Comparison of ENCODE assay signal across 21 cellular contexts in the genomic region with DNA sequence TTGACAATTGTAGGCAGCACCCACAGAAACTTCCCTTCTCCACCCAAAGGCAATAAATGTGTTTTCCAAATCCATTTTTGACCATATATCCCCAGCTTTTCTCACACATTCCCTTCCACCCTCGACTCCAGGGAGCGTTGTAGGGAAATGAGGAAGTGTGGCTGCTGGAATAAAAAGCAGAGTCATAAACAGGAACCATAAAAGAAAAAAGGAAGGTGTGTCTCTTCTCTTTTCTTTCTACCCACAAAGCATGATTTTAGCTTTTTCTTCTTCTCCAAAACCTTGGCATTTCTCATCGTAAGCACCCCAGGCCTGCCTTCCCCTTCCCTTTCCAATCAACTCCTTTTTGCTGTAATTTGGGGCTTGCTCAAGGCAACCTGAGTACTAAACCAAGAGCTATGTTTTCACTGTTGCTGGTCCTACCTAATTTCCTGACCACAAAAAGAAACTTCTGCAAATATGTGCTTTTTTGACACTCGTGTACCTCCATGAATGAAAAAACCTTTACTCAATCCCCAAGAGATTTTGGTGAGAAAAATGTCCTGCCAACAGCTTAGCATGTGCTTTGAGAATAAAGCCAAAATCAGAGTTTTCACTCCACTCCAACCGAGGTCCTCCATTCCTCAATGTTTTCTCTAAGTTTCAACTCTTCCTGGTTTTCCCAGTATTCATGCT. TPM values are rescaled to one million over a fixed set of nuclear protein-coding genes. Genes with fewer than 3 reads are reported as not detected.
DNase-seq lines count a peak whose midpoint lies in the region; ATAC-seq and TF ChIP-seq lines count a peak whose summit lies in the region.
"Had no signal": no experiment of that assay in that cellular context is flagged by ENCODE, and none has a peak within 500 bp of the region (broad histone marks: within the 10 kb centered on the region; RNA-seq: fewer than 3 reads in every experiment).

No MANE protein-coding gene starts in this region.

- no peak overlapping the region for H3K9ac ChIP-seq in endodermal cell (ENCODE audit: extremely low read depth, low read length, poor library complexity, severe bottlenecking)
- H3K9ac ChIP-seq: SK-N-SH had no signal

- H3K27ac ChIP-seq in HL-60 (replicated peaks): peak overlapping the region; percentile 20
- peak overlapping the region; percentile 34 for H3K27ac ChIP-seq in OCI-LY7 (ENCODE audit: low read depth, low read length, poor library complexity, severe bottlenecking)
- no peak overlapping the region for H3K27ac ChIP-seq in endodermal cell (ENCODE audit: low read depth, low read length)
- H3K27ac ChIP-seq: adrenal gland, thoracic aorta had no signal

- H3K4me3 ChIP-seq in HL-60 (replicated peaks; ENCODE audit: insufficient read depth, low read length) (no peak overlapping the region), OCI-LY7 (ENCODE audit: low read depth, low read length, poor library complexity, severe bottlenecking) (no peak overlapping the region), endodermal cell (ENCODE audit: low read length) (no peak overlapping the region)
- H3K4me3 ChIP-seq: adrenal gland, pancreas, thoracic aorta had no signal

- H3K36me3 Mint-ChIP-seq in endodermal cell (ENCODE audit: low read depth): no peaks in the 10 kb centered on the region
- H3K36me3 Mint-ChIP-seq in stimulated activated naive B cell treated with anti-CD40 and anti-IgM and Interleukin-4, amounts not matched to agents 10 μg/mL and 1 μg/mL and 100 μg/mL, for 72 hours: no peaks in the 10 kb centered on the region

- no peaks in the 10 kb centered on the region for H3K79me2 ChIP-seq in OCI-LY7 (ENCODE audit: insufficient read depth, low read depth, low read length)

- H3K9me2 ChIP-seq in OCI-LY7 (ENCODE audit: insufficient read depth, low read length): no peaks in the 10 kb centered on the region
- H3K9me2 ChIP-seq: SK-N-SH had no signal

- H3K27ac Mint-ChIP-seq in endodermal cell: peak overlapping the region; percentile 4
- H3K27ac Mint-ChIP-seq in stimulated activated naive B cell treated with anti-CD40 and anti-IgM and Interleukin-4, amounts not matched to agents 10 μg/mL and 1 μg/mL and 100 μg/mL, for 72 hours: peak overlapping the region; percentile 66
- H3K27ac Mint-ChIP-seq: activated CD8-positive, alpha-beta T cell treated with anti-CD3 and anti-CD28 coated beads, Interleukin-2, amount 10 ng/mL, durations not matched to agents 7 days and 5 days; activated T-helper 1 cell treated with anti-CD3 and anti-CD28 coated beads, Interleukin-12 subunit alpha, Interleukin-12 subunit beta, Interleukin-2, Interleukin-4 antibody, amounts not matched to agents 30 ng/mL and 10 ng/mL and 1 ng/mL, durations not matched to agents 14 hours and 24 hours and 36 hours had no signal

- peak; percentile 45 to 54 for ATAC-seq in stimulated activated naive B cell treated with anti-CD40 and anti-IgM and Interleukin-4, amounts not matched to agents 10 μg/mL and 1 μg/mL and 100 μg/mL, for 72 hours (replicated peaks)
- ATAC-seq in HG02938 (IDR thresholded peaks at IDR 0.05; ENCODE audit: unreplicated experiment) (no peak), GM21528 (IDR thresholded peaks at IDR 0.05; ENCODE audit: low FRiP score, unreplicated experiment) (no peak), GM21390 (IDR thresholded peaks at IDR 0.05; ENCODE audit: unreplicated experiment) (no peak), HG03521 (IDR thresholded peaks at IDR 0.05; ENCODE audit: unreplicated experiment) (no peak)
- ATAC-seq: activated CD8-positive, alpha-beta T cell treated with anti-CD3 and anti-CD28 coated beads, Interleukin-2, amount 10 ng/mL, durations not matched to agents 7 days and 5 days; pancreas; PC-3 had no signal

- H3K27me3 Mint-ChIP-seq in endodermal cell (ENCODE audit: insufficient read depth): no peaks in the 10 kb centered on the region
- H3K27me3 Mint-ChIP-seq in stimulated activated naive B cell treated with anti-CD40 and anti-IgM and Interleukin-4, amounts not matched to agents 10 μg/mL and 1 μg/mL and 100 μg/mL, for 72 hours: peaks cover 0 to under 1% of the 10 kb centered on the region in 2 donors

- H3K4me1 Mint-ChIP-seq in endodermal cell: peaks cover 5% of the 10 kb centered on the region
- H3K4me1 Mint-ChIP-seq in stimulated activated naive B cell treated with anti-CD40 and anti-IgM and Interleukin-4, amounts not matched to agents 10 μg/mL and 1 μg/mL and 100 μg/mL, for 72 hours: peaks cover 10 to 16% of the 10 kb centered on the region in 2 donors

- CTCF ChIA-PET in OCI-LY7 (lab: Charles Lee; ENCODE audit: unreplicated experiment): no interaction called here

- POLR2A ChIA-PET in OCI-LY7 (lab: Charles Lee): interaction anchor here (0.5 to 2.6 kb wide), 6 partner anchors 12 to 343 kb away, joined by 3 to 10 read pairs (median 4); no protein-coding TSS in a partner anchor

- H2AFZ ChIP-seq in OCI-LY7 (ENCODE audit: low read length): peak overlapping the region; percentile 92

- TF ChIP-seq CTCF in HL-60 (IDR thresholded peaks at IDR 0.05; ENCODE audit: insufficient read depth, low read length) (no peak), OCI-LY7 (conservative IDR thresholded peaks at IDR 0.05; ENCODE audit: low read length) (no peak), endodermal cell (conservative IDR thresholded peaks at IDR 0.05) (no peak)

- H3K4me3 Mint-ChIP-seq in endodermal cell: no peak overlapping the region
- peak overlapping the region in 1 of 2 donors; percentile 22 for H3K4me3 Mint-ChIP-seq in stimulated activated naive B cell treated with anti-CD40 and anti-IgM and Interleukin-4, amounts not matched to agents 10 μg/mL and 1 μg/mL and 100 μg/mL, for 72 hours
- H3K4me3 Mint-ChIP-seq: activated CD8-positive, alpha-beta T cell treated with anti-CD3 and anti-CD28 coated beads, Interleukin-2, amount 10 ng/mL, durations not matched to agents 7 days and 5 days; activated T-helper 1 cell treated with anti-CD3 and anti-CD28 coated beads, Interleukin-12 subunit alpha, Interleukin-12 subunit beta, Interleukin-2, Interleukin-4 antibody, amounts not matched to agents 30 ng/mL and 10 ng/mL and 1 ng/mL, durations not matched to agents 14 hours and 24 hours and 36 hours had no signal

- H3K9me3 Mint-ChIP-seq in endodermal cell: peaks cover 6% of the 10 kb centered on the region
- H3K9me3 Mint-ChIP-seq in stimulated activated naive B cell treated with anti-CD40 and anti-IgM and Interleukin-4, amounts not matched to agents 10 μg/mL and 1 μg/mL and 100 μg/mL, for 72 hours: peaks cover 0 to 3% of the 10 kb centered on the region in 2 donors
- H3K9me3 Mint-ChIP-seq: activated T-helper 1 cell treated with anti-CD3 and anti-CD28 coated beads, Interleukin-12 subunit alpha, Interleukin-12 subunit beta, Interleukin-2, Interleukin-4 antibody, amounts not matched to agents 30 ng/mL and 10 ng/mL and 1 ng/mL, durations not matched to agents 14 hours and 24 hours and 36 hours had no signal

- H3K27me3 ChIP-seq in HL-60 (ENCODE audit: insufficient read depth, poor library complexity, severe bottlenecking) (no peaks in the 10 kb centered on the region), endodermal cell (ENCODE audit: control insufficient read depth, insufficient read depth, low read length, poor library complexity, severe bottlenecking) (no peaks in the 10 kb centered on the region)
- H3K27me3 ChIP-seq: adrenal gland, pancreas had no signal

- peaks cover 32% of the 10 kb centered on the region for H3K4me1 ChIP-seq in OCI-LY7 (ENCODE audit: insufficient read depth, low read length, poor library complexity, severe bottlenecking)
- H3K4me1 ChIP-seq in endodermal cell (ENCODE audit: control insufficient read depth, insufficient read depth, low read length): no peaks in the 10 kb centered on the region
- H3K4me1 ChIP-seq: adrenal gland had no signal

- WGBS in endodermal cell (ENCODE audit: insufficient coverage in 1 of 2, insufficient read length in 1 of 2), 2 experiments: 91 to 94% methylated on average over 3 to 5 of the region's 5 CpGs

- intact Hi-C loops in OCI-LY7 (cut with micrococcal nuclease; ENCODE audit: unreplicated experiment): no loop called here

- no peaks in the 10 kb centered on the region for H3K36me3 ChIP-seq in OCI-LY7 (ENCODE audit: insufficient read depth, low read length)
- H3K36me3 ChIP-seq in endodermal cell (ENCODE audit: control insufficient read depth, insufficient read depth, low read length): no peaks in the 10 kb centered on the region
- H3K36me3 ChIP-seq: adrenal gland, pancreas, thoracic aorta had no signal

- peak; percentile 58 to 86 for DNase-seq in HL-60 (ENCODE audit: low read depth in 1 of 2, low spot score in 1 of 2)
- peak; percentile 38 for DNase-seq in OCI-LY7 (ENCODE audit: low spot score)
- no peak for DNase-seq in endodermal cell
- DNase-seq in stimulated activated naive B cell treated with anti-CD40 and anti-IgM and Interleukin-4, amounts not matched to agents 10 μg/mL and 1 μg/mL and 100 μg/mL, for 72 hours: no peak
- DNase-seq: activated CD8-positive, alpha-beta T cell treated with anti-CD3 and anti-CD28 coated beads, Interleukin-2, amount 10 ng/mL, durations not matched to agents 7 days and 5 days; adrenal gland; central memory CD4-positive, alpha-beta T cell; DMS153; effector CD8-positive, alpha-beta T cell; hippocampal formation; NCI-H1694; NCI-H446; pancreas; PC-3; SK-N-SH had no signal

- H3K9me3 ChIP-seq in OCI-LY7 (ENCODE audit: low read length) (no peaks in the 10 kb centered on the region), endodermal cell (ENCODE audit: control insufficient read depth, low read length) (no peaks in the 10 kb centered on the region)
- H3K9me3 ChIP-seq: adrenal gland, pancreas, SK-N-SH, thoracic aorta had no signal

- H4K20me1 ChIP-seq in OCI-LY7 (ENCODE audit: insufficient read depth, low read length): no peaks in the 10 kb centered on the region

- no TSS peak for BruUV-seq in OCI-LY7 (replicated peaks; lab: Mats Ljungman, UMichigan)

- H3K4me2 ChIP-seq in OCI-LY7 (ENCODE audit: low read length): peak overlapping the region; percentile 39
- H3K4me2 ChIP-seq: SK-N-SH had no signal

RNA-seq across cellular contexts. Expression of a gene that starts 9.2 kb away (rescaled TPM):
- 0.46 and 0.54 TPM in 2 replicates for total RNA-seq in OCI-LY7 (2014; rRNA removed; shearing (Covaris generic))
- 0.61 TPM in 1 of 2 replicates, not detected in the other for total RNA-seq in OCI-LY7 (2022)
- total RNA-seq in endodermal cell: 10 to 100 TPM; 17.9 to 32.5 TPM
- 4.9 TPM for polyA plus RNA-seq in endodermal cell (2013, experiment 1 of 2)
- polyA plus RNA-seq in endodermal cell (2013, experiment 2 of 2): 4.4 TPM
- total RNA-seq: activated CD8-positive, alpha-beta T cell treated with anti-CD3 and anti-CD28 coated beads, Interleukin-2, amount 10 ng/mL, durations not matched to agents 7 days and 5 days; activated T-helper 1 cell treated with anti-CD3 and anti-CD28 coated beads, Interleukin-12 subunit alpha, Interleukin-12 subunit beta, Interleukin-2, Interleukin-4 antibody, amounts not matched to agents 30 ng/mL and 10 ng/mL and 1 ng/mL, durations not matched to agents 14 hours and 24 hours and 36 hours had no signal

Comparison
In these comparisons a context has a peak if more than half of its experiments do, and no peak if none do; other contexts are left out.
1. DNase-seq: peak in HL-60 (2 of 2) and OCI-LY7 (single experiment); none in endodermal cell (single experiment) and stimulated activated naive B cell treated with anti-CD40 and anti-IgM and Interleukin-4, amounts not matched to agents 10 μg/mL and 1 μg/mL and 100 μg/mL, for 72 hours (single experiment).
2. ATAC-seq: peak in stimulated activated naive B cell treated with anti-CD40 and anti-IgM and Interleukin-4, amounts not matched to agents 10 μg/mL and 1 μg/mL and 100 μg/mL, for 72 hours (2 of 2); none in HG02938 (single experiment), GM21528 (single experiment), GM21390 (single experiment) and HG03521 (single experiment).
3. RNA of a gene that starts 9.2 kb away (total RNA-seq): 17.9 to 32.5 TPM in endodermal cell; 0.46 to 0.61 TPM in OCI-LY7; every median in the first group is over 10 times any median in the second.